In the genomic region with DNA sequence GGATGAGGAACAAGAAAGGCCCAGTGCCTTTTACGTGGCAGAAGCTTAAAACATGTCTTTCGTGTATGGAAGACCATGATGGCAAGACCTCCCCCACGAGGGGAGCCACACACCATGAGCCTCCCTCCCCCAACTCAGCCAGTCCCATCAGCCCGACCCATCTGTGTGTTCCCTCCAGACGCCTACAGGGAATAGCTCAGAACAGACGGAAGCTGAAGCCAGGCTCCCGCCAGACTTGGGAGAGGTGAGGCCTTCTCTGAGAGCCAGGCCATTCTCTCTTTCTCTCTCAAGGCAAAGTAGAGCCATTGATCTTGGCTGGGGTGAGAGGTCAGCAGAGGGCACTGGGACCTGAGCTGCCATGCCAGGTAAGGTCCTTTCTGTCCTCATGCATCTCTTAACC, we compare ENCODE assay signal across 1 cellular context.
TF ChIP-seq lines count a peak whose summit lies in the region.

No MANE protein-coding gene starts in this region.

TF ChIP-seq in K562, 482 proteins besides CTCF, POLR2A, EP300 and RAD21:
- no peak for TF ChIP-seq ZBTB7A (IDR thresholded peaks at IDR 0.05; ENCODE audit: borderline replicate concordance, control insufficient read depth, low read depth, low read length)
- no peak for TF ChIP-seq TAF9B (IDR thresholded peaks at IDR 0.05; ENCODE audit: partially characterized antibody)
